Comparison of ENCODE assay signal across 1 cellular context in the genomic region with DNA sequence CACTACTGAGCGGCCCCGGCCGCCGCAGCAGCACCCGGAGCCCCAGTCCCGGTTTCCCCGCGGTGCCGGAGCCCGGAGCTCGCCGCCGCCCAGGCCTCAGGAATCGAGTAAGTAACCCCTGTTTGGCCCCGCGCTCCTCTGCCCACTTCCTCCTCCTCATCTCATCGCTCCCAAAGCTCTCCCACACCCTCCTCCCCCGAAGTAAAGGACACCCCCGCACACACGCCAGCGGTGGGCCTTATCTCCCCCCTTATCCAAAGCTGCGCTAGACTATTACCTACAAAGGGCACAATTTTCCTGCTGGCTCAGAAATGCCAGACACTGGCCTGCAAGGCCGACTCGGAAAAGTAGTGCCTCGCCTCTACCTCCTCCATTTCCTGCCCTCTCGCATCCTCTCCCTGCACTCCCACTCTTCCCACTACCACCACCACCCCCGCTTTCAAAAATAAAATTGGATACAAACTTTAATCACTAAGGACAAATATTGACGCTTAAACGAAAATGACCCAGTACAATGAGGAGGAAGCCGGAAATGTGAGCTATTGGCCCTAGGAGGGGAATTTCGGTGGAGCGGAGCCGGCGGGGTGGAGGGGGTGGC.
TF ChIP-seq lines count a peak whose summit lies in the region.

No MANE protein-coding gene starts in this region.

TF ChIP-seq in K562, 482 proteins besides CTCF, POLR2A, EP300 and RAD21 (continued from another document):
- TF ChIP-seq GTF2A2 (tag; IDR thresholded peaks at IDR 0.05) = no peak
- TF ChIP-seq ZNF140 (CRISPR knock-in tag; IDR thresholded peaks at IDR 0.05) = no peak
- TF ChIP-seq CBX8 (IDR thresholded peaks at IDR 0.05; ENCODE audit: borderline replicate concordance, extremely low read depth, low read depth, low read length, poor library complexity, severe bottlenecking) = no peak
- TF ChIP-seq, protein P1, sequence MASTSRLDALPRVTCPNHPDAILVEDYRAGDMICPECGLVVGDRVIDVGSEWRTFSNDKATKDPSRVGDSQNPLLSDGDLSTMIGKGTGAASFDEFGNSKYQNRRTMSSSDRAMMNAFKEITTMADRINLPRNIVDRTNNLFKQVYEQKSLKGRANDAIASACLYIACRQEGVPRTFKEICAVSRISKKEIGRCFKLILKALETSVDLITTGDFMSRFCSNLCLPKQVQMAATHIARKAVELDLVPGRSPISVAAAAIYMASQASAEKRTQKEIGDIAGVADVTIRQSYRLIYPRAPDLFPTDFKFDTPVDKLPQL (IDR thresholded peaks at IDR 0.05; ENCODE audit: extremely low read depth, insufficient read length) = no peak
- TF ChIP-seq ZFX (CRISPR knock-in tag; IDR thresholded peaks at IDR 0.05) = peak; percentile 54
- TF ChIP-seq JUNB (CRISPR knock-in tag; conservative IDR thresholded peaks at IDR 0.05) = no peak
- no peak for TF ChIP-seq ZNF766 (CRISPR knock-in tag; conservative IDR thresholded peaks at IDR 0.05)
- TF ChIP-seq, protein P2, sequence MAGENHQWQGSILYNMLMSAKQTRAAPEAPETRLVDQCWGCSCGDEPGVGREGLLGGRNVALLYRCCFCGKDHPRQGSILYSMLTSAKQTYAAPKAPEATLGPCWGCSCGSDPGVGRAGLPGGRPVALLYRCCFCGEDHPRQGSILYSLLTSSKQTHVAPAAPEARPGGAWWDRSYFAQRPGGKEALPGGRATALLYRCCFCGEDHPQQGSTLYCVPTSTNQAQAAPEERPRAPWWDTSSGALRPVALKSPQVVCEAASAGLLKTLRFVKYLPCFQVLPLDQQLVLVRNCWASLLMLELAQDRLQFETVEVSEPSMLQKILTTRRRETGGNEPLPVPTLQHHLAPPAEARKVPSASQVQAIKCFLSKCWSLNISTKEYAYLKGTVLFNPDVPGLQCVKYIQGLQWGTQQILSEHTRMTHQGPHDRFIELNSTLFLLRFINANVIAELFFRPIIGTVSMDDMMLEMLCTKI (IDR thresholded peaks at IDR 0.05; ENCODE audit: partially characterized antibody) = no peak
- peak; percentile 33; the same call in 1 of the 2 replicates for TF ChIP-seq DPF2 (IDR thresholded peaks at IDR 0.05)
- no peak for TF ChIP-seq ZNF717 (CRISPR knock-in tag; IDR thresholded peaks at IDR 0.05)
- TF ChIP-seq, protein P3, sequence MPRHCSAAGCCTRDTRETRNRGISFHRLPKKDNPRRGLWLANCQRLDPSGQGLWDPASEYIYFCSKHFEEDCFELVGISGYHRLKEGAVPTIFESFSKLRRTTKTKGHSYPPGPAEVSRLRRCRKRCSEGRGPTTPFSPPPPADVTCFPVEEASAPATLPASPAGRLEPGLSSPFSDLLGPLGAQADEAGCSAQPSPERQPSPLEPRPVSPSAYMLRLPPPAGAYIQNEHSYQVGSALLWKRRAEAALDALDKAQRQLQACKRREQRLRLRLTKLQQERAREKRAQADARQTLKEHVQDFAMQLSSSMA (CRISPR knock-in tag; IDR thresholded peaks at IDR 0.05) = no peak
- TF ChIP-seq RBM15 (IDR thresholded peaks at IDR 0.05; ENCODE audit: insufficient read depth, low read length) = no peak
- TF ChIP-seq SMARCE1 (IDR thresholded peaks at IDR 0.05) = 0 out of 2 replicates have a peak, but pooled peaks have one; percentile 20
- TF ChIP-seq, protein P4, sequence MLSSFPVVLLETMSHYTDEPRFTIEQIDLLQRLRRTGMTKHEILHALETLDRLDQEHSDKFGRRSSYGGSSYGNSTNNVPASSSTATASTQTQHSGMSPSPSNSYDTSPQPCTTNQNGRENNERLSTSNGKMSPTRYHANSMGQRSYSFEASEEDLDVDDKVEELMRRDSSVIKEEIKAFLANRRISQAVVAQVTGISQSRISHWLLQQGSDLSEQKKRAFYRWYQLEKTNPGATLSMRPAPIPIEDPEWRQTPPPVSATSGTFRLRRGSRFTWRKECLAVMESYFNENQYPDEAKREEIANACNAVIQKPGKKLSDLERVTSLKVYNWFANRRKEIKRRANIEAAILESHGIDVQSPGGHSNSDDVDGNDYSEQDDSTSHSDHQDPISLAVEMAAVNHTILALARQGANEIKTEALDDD (IDR thresholded peaks at IDR 0.05) = no peak
- no peak for TF ChIP-seq SREBF2 (CRISPR knock-in tag; IDR thresholded peaks at IDR 0.05)
- no peak for TF ChIP-seq NFIX (CRISPR knock-in tag; IDR thresholded peaks at IDR 0.05; ENCODE audit: low read depth)
- TF ChIP-seq, protein P5, sequence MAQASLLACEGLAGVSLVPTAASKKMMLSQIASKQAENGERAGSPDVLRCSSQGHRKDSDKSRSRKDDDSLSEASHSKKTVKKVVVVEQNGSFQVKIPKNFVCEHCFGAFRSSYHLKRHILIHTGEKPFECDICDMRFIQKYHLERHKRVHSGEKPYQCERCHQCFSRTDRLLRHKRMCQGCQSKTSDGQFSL (CRISPR knock-in tag; IDR thresholded peaks at IDR 0.05) = no peak
- TF ChIP-seq, protein P5 (tag; IDR thresholded peaks at IDR 0.05) = no peak
- TF ChIP-seq MYC (IDR thresholded peaks at IDR 0.05; ENCODE audit: low read depth, low read length) = no peak
- TF ChIP-seq MYC (CRISPR knock-in tag; IDR thresholded peaks at IDR 0.05; ENCODE audit: borderline replicate concordance, low read depth) = no peak
- TF ChIP-seq ZNF780A (CRISPR knock-in tag; IDR thresholded peaks at IDR 0.05) = no peak
- no peak for TF ChIP-seq TRIM24 (IDR thresholded peaks at IDR 0.05)
- TF ChIP-seq MTA1 (IDR thresholded peaks at IDR 0.05; ENCODE audit: borderline replicate concordance) = no peak
- TF ChIP-seq, protein P6, sequence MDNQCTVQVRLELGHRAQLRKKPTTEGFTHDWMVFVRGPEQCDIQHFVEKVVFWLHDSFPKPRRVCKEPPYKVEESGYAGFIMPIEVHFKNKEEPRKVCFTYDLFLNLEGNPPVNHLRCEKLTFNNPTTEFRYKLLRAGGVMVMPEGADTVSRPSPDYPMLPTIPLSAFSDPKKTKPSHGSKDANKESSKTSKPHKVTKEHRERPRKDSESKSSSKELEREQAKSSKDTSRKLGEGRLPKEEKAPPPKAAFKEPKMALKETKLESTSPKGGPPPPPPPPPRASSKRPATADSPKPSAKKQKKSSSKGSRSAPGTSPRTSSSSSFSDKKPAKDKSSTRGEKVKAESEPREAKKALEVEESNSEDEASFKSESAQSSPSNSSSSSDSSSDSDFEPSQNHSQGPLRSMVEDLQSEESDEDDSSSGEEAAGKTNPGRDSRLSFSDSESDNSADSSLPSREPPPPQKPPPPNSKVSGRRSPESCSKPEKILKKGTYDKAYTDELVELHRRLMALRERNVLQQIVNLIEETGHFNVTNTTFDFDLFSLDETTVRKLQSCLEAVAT (IDR thresholded peaks at IDR 0.05) = 0 out of 4 replicates have a peak, but pooled peaks of 1 of the 2 experiments have one; percentile 31
- TF ChIP-seq, protein P7, sequence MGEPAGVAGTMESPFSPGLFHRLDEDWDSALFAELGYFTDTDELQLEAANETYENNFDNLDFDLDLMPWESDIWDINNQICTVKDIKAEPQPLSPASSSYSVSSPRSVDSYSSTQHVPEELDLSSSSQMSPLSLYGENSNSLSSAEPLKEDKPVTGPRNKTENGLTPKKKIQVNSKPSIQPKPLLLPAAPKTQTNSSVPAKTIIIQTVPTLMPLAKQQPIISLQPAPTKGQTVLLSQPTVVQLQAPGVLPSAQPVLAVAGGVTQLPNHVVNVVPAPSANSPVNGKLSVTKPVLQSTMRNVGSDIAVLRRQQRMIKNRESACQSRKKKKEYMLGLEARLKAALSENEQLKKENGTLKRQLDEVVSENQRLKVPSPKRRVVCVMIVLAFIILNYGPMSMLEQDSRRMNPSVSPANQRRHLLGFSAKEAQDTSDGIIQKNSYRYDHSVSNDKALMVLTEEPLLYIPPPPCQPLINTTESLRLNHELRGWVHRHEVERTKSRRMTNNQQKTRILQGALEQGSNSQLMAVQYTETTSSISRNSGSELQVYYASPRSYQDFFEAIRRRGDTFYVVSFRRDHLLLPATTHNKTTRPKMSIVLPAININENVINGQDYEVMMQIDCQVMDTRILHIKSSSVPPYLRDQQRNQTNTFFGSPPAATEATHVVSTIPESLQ (CRISPR knock-in tag; IDR thresholded peaks at IDR 0.05) = no peak
- TF ChIP-seq RBM17 (IDR thresholded peaks at IDR 0.05; ENCODE audit: borderline replicate concordance, low read depth, low read length) = no peak
- no peak for TF ChIP-seq PHF20 (IDR thresholded peaks at IDR 0.05; ENCODE audit: partially characterized antibody)
- TF ChIP-seq RBM34 (IDR thresholded peaks at IDR 0.05; ENCODE audit: borderline replicate concordance, insufficient read depth, low read length) = no peak
- TF ChIP-seq, protein P8, sequence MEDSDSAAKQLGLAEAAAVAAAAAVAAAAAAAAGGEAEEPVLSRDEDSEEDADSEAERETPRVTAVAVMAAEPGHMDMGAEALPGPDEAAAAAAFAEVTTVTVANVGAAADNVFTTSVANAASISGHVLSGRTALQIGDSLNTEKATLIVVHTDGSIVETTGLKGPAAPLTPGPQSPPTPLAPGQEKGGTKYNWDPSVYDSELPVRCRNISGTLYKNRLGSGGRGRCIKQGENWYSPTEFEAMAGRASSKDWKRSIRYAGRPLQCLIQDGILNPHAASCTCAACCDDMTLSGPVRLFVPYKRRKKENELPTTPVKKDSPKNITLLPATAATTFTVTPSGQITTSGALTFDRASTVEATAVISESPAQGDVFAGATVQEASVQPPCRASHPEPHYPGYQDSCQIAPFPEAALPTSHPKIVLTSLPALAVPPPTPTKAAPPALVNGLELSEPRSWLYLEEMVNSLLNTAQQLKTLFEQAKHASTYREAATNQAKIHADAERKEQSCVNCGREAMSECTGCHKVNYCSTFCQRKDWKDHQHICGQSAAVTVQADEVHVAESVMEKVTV (CRISPR knock-in tag; IDR thresholded peaks at IDR 0.05) = no peak
- no peak for TF ChIP-seq BCL6 (CRISPR knock-in tag; IDR thresholded peaks at IDR 0.05)
- TF ChIP-seq, protein P9, sequence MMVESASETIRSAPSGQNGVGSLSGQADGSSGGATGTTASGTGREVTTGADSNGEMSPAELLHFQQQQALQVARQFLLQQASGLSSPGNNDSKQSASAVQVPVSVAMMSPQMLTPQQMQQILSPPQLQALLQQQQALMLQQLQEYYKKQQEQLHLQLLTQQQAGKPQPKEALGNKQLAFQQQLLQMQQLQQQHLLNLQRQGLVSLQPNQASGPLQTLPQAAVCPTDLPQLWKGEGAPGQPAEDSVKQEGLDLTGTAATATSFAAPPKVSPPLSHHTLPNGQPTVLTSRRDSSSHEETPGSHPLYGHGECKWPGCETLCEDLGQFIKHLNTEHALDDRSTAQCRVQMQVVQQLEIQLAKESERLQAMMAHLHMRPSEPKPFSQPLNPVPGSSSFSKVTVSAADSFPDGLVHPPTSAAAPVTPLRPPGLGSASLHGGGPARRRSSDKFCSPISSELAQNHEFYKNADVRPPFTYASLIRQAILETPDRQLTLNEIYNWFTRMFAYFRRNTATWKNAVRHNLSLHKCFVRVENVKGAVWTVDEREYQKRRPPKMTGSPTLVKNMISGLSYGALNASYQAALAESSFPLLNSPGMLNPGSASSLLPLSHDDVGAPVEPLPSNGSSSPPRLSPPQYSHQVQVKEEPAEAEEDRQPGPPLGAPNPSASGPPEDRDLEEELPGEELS (CRISPR knock-in tag; IDR thresholded peaks at IDR 0.05; ENCODE audit: borderline replicate concordance) = no peak
- TF ChIP-seq KHSRP (IDR thresholded peaks at IDR 0.05) = no peak
- TF ChIP-seq SNIP1 (IDR thresholded peaks at IDR 0.05; ENCODE audit: low read depth) = no peak
- TF ChIP-seq XRCC3 (IDR thresholded peaks at IDR 0.05) = no peak
- TF ChIP-seq, protein P10, sequence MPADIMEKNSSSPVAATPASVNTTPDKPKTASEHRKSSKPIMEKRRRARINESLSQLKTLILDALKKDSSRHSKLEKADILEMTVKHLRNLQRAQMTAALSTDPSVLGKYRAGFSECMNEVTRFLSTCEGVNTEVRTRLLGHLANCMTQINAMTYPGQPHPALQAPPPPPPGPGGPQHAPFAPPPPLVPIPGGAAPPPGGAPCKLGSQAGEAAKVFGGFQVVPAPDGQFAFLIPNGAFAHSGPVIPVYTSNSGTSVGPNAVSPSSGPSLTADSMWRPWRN (IDR thresholded peaks at IDR 0.05; ENCODE audit: low read depth) = no peak
- no peak for TF ChIP-seq NR2C1 (IDR thresholded peaks at IDR 0.05)
- no peak for TF ChIP-seq NR2C1 (tag; IDR thresholded peaks at IDR 0.05)
- TF ChIP-seq DNMT1 (IDR thresholded peaks at IDR 0.05) = no peak
- TF ChIP-seq ZNF561 (CRISPR knock-in tag; conservative IDR thresholded peaks at IDR 0.05) = no peak
- TF ChIP-seq TCF3 (CRISPR knock-in tag; IDR thresholded peaks at IDR 0.05) = no peak
- TF ChIP-seq CBFA2T3 (IDR thresholded peaks at IDR 0.05) = no peak
- TF ChIP-seq SRSF9 (IDR thresholded peaks at IDR 0.05; ENCODE audit: borderline replicate concordance, low read depth, low read length) = no peak
- TF ChIP-seq ZNF644 (tag; IDR thresholded peaks at IDR 0.05; ENCODE audit: low read depth) = 0 out of 2 replicates have a peak, but pooled peaks have one; percentile 42
- TF ChIP-seq POU5F1 (IDR thresholded peaks at IDR 0.05; ENCODE audit: borderline replicate concordance, low read depth, low read length, partially characterized antibody) = no peak
